9 cellular contexts compared by ENCODE assay signal in the genomic region with DNA sequence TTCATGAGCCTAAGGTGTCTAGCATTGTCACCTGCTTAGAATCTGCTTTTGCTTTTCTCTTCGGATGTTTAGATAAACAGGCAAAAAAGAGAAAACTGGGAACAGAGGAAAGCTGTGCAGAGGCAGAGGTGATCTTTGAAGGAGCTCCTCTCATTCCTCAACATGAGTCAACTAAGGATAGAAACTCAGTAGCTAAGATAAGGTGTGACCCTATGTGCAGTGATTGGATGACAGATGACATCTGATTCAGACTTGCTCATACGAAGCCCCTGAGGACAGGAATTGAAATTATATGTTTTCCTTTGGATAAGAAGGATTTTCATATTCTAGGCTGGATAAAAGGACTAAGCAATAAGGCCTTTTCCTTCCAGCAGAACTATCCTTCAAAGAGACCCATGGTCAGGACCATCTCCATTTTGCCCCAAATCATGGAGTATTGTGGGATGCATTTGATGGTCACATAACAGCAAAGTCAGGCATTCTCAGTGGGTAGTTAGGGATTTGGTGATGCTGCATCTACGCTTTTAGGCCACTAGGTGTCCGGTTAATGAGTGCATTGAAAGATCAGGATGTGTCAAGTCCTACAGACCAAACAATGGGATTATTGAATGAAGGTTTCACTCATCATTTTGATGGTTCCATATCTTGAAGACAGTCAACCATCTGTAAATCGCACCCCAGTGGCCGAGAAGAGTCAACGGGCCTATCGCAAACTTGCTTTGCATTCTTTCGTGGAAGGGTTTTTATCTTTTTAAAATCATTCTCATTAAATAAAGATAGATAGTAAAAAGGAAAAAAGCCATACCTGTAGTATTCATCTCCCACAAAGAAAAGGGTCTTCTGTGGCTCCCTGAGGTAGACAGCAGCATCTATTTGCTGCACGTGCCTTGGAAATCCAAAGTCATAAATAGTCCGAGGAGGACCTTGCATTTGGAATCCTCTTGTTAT. TPM values are rescaled to one million over a fixed set of nuclear protein-coding genes. Genes with fewer than 3 reads are reported as not detected.
A peak's percentile ranks its signal among the peaks of the same experiment; 100 is the strongest.
DNase-seq lines count a peak whose midpoint lies in the region; ATAC-seq, FAIRE-seq and TF ChIP-seq lines count a peak whose summit lies in the region.
"Had no signal": no experiment of that assay in that cellular context is flagged by ENCODE, and none has a peak within 500 bp of the region (broad histone marks: within the 10 kb centered on the region; RNA-seq: fewer than 3 reads in every experiment).

No MANE protein-coding gene starts in this region.

- no peak overlapping the region for H2AFZ ChIP-seq in PC-3 (ENCODE audit: low read length)

- POLR2A ChIA-PET in PC-3 (lab: Charles Lee; ENCODE audit: unreplicated experiment) = no interaction called here

- no peak overlapping the region for H3K27ac ChIP-seq in PC-3 (ENCODE audit: low read length)

- DNase-seq in AG09309 (ENCODE audit: low read depth) (no peak), GM18507 (ENCODE audit: extremely low spot score, insufficient read length, low read depth) (no peak), PC-3 (peak; percentile 71), fibroblast of the aortic adventitia (ENCODE audit: low read depth) (peak; percentile 48), urothelium cell line (ENCODE audit: low spot score) (no peak)
- DNase-seq in central memory CD4-positive, alpha-beta T cell = no peak

- CTCF ChIA-PET in PC-3 (lab: Charles Lee) = interaction anchor here (0.7 kb wide), 1 partner anchor 13 kb away, joined by 3 read pairs; no protein-coding TSS in a partner anchor

- no peaks in the 10 kb centered on the region for H3K36me3 ChIP-seq in PC-3 (ENCODE audit: low read depth, low read length)

- no peaks in the 10 kb centered on the region for H3F3A ChIP-seq in PC-3 (ENCODE audit: low read length, unreplicated experiment)

- no peak overlapping the region for H3K4me2 ChIP-seq in PC-3 (ENCODE audit: low read length)

- H3K4me3 ChIP-seq in AG09309 (ENCODE audit: control insufficient read depth, low read depth, low read length) = no peak overlapping the region
- no peak overlapping the region for H3K4me3 ChIP-seq in PC-3 (ENCODE audit: low read length)
- H3K4me3 ChIP-seq in fibroblast of the aortic adventitia (ENCODE audit: low read depth, low read length) = no peak overlapping the region

- H4K20me1 ChIP-seq in PC-3 (ENCODE audit: low read length) = no peaks in the 10 kb centered on the region

- ATAC-seq in PC-3 (peak; percentile 70), HG02970 (IDR thresholded peaks at IDR 0.05; ENCODE audit: low FRiP score, unreplicated experiment) (no peak), HG02678 (IDR thresholded peaks at IDR 0.05; ENCODE audit: unreplicated experiment) (no peak)

- no TSS peak for BruUV-seq in PC-3 (replicated peaks; lab: Mats Ljungman, UMichigan)

- intact Hi-C loops in PC-3 (cut with micrococcal nuclease) = no loop called here

- TF ChIP-seq CTCF in AG09309 (IDR thresholded peaks at IDR 0.05; ENCODE audit: control insufficient read depth, insufficient read depth, low read depth, low read length, missing control alignments) (peak; percentile 55), PC-3 (conservative IDR thresholded peaks at IDR 0.05; ENCODE audit: low read depth, low read length) (peak; percentile 91), fibroblast of the aortic adventitia (IDR thresholded peaks at IDR 0.05; ENCODE audit: insufficient read depth, low read length) (peak; percentile 60)

- H3K9me2 ChIP-seq in PC-3 (replicated peaks; ENCODE audit: low read length) = no peaks in the 10 kb centered on the region

- no peaks in the 10 kb centered on the region for H3K27me3 ChIP-seq in PC-3 (ENCODE audit: low read length)

- no peak overlapping the region for H3K9ac ChIP-seq in PC-3 (ENCODE audit: low read length)

- H3K9me3 ChIP-seq in PC-3 (ENCODE audit: low read length) = no peaks in the 10 kb centered on the region

- FAIRE-seq in GM18507 (lab: Jason Lieb, UNC) (peak; percentile 80), urothelium cell line (lab: Jason Lieb, UNC) (no peak)

- H3K4me1 ChIP-seq in PC-3 (ENCODE audit: insufficient read depth, low read length) = peaks cover 4% of the 10 kb centered on the region

- no peaks in the 10 kb centered on the region for H3K79me2 ChIP-seq in PC-3 (ENCODE audit: low read length)

RNA-seq across cellular contexts. Expression of gene MMP20, which starts 32.2 kb away (rescaled TPM):
- total RNA-seq in PC-3 (2014; rRNA removed) (not detected in 2 replicates), fibroblast of the aortic adventitia (ENCODE audit: low replicate concordance) (not detected in 2 replicates)
- total RNA-seq: renal cortical epithelial cell had no signal

Comparison
In these comparisons a context has a peak if more than half of its experiments do, and no peak if none do; other contexts are left out.
1. DNase-seq: peak in PC-3 (single experiment) and fibroblast of the aortic adventitia (single experiment); none in AG09309 (single experiment), GM18507 (single experiment), urothelium cell line (single experiment) and central memory CD4-positive, alpha-beta T cell (single experiment).
2. Peak in every context shown above with its lines, with median percentiles within 50 percentile points of each other: CTCF ChIP-seq.